Comparison of ENCODE assay signal across 8 cellular contexts in genomic region chr19:4472174-4472974, GRCh38. TPM values are rescaled to one million over a fixed set of nuclear protein-coding genes. Genes with fewer than 3 reads are reported as not detected.
DNase-seq lines count a peak whose midpoint lies in the region; ATAC-seq and TF ChIP-seq lines count a peak whose summit lies in the region.

TSS of gene HDGFL2 (plus strand) at chr19:4472297. CDS start at chr19:4472351, 54 bp downstream.

- peak within 1 kb of the TSS; percentile 88 for H3K4me2 ChIP-seq in MM.1S (ENCODE audit: low read depth, low read length)

- peak within 1 kb of the TSS; percentile 73 for H3K27ac ChIP-seq in MM.1S (ENCODE audit: low read length)

- 0 out of 2 replicates have a peak, but pooled peaks cover 4% of the 10 kb centered on the region for H3K4me1 ChIP-seq in MM.1S (ENCODE audit: low read length)

- no peaks in the 10 kb centered on the region for H3K9me2 ChIP-seq in MM.1S (replicated peaks; ENCODE audit: insufficient read depth, low read length)

- H4K20me1 ChIP-seq in MM.1S (ENCODE audit: insufficient read depth, low read length) = no peaks in the 10 kb centered on the region

- peak; percentile 7 for ATAC-seq in GM18907 (IDR thresholded peaks at IDR 0.05; ENCODE audit: unreplicated experiment)

- H3K79me2 ChIP-seq in MM.1S (ENCODE audit: low read length) = peaks cover 31% of the 10 kb centered on the region

- DNase-seq in MM.1S (no peak), cerebellum (ENCODE audit: low spot score) (no peak), lung microvascular endothelial cell (ENCODE audit: low read depth in 2 of 2) (no peak), type B pancreatic cell (ENCODE audit: extremely low spot score, unreplicated experiment) (no peak), midbrain (lab: John Stamatoyannopoulos, UW) (no peak), AML-193 (lab: John Stamatoyannopoulos, UW) (no peak), KBM-7 (no peak)

- no peaks in the 10 kb centered on the region for H3K27me3 ChIP-seq in MM.1S (replicated peaks; ENCODE audit: insufficient read depth, low read length)

- H3K4me3 ChIP-seq in MM.1S (ENCODE audit: low read length) = peak within 1 kb of the TSS; percentile 96

- H3K9me3 Mint-ChIP-seq in type B pancreatic cell = no peaks in the 10 kb centered on the region

- H3K9me3 ChIP-seq in MM.1S (replicated peaks; ENCODE audit: insufficient read depth, low read length) = no peaks in the 10 kb centered on the region

- H3K4me3 Mint-ChIP-seq in type B pancreatic cell = peak within 1 kb of the TSS; percentile 92

- in situ Hi-C loops in KBM-7 (cut with MboI; ENCODE audit: low pct_unique_long_range_greater_than_20kb, low sequenced_read_pairs) = no loop called here

- peaks cover 8% of the 10 kb centered on the region for H3K4me1 Mint-ChIP-seq in type B pancreatic cell (ENCODE audit: unreplicated experiment)

- H3K27ac Mint-ChIP-seq in type B pancreatic cell = no peak within 1 kb of the TSS

- H3K9ac ChIP-seq in MM.1S (ENCODE audit: low read length) = peak within 1 kb of the TSS; percentile 94

- H3K36me3 ChIP-seq in MM.1S (replicated peaks; ENCODE audit: insufficient read depth, low read length) = no peaks in the 10 kb centered on the region

- H3F3A ChIP-seq in MM.1S (ENCODE audit: insufficient read depth, low read length) = peaks cover 5% of the 10 kb centered on the region; the same call in 1 of the 2 replicates

- H3K27me3 Mint-ChIP-seq in type B pancreatic cell = no peaks in the 10 kb centered on the region

- TF ChIP-seq CTCF in MM.1S (IDR thresholded peaks at IDR 0.05; ENCODE audit: low read length) = no peak
- TF ChIP-seq CTCF in type B pancreatic cell (conservative IDR thresholded peaks at IDR 0.05) = no peak

- peaks cover 5% of the 10 kb centered on the region for H3K36me3 Mint-ChIP-seq in type B pancreatic cell

- peak within 1 kb of the TSS; percentile 79 for H2AFZ ChIP-seq in MM.1S (ENCODE audit: low read length)

RNA-seq across cellular contexts. Expression of gene HDGFL2, which starts in this region (rescaled TPM):
- total RNA-seq in cerebellum (26.9 TPM), lung microvascular endothelial cell (38.5 and 39.0 TPM in 2 replicates), type B pancreatic cell (ENCODE audit: low replicate concordance) (45.0 and 77.9 TPM in 2 replicates)
